Comparison of ENCODE assay signal across 12 cellular contexts in genomic region chr14:29814153-29815057, GRCh38.
A peak's percentile ranks its signal among the peaks of the same experiment; 100 is the strongest.
DNase-seq lines count a peak whose midpoint lies in the region; ATAC-seq and TF ChIP-seq lines count a peak whose summit lies in the region.
"Had no signal": no experiment of that assay in that cellular context is flagged by ENCODE, and none has a peak within 500 bp of the region (broad histone marks: within the 10 kb centered on the region; RNA-seq: fewer than 3 reads in every experiment).

No MANE protein-coding gene starts in this region.

- H3K4me3 Mint-ChIP-seq in activated CD4-positive, alpha-beta T cell treated with anti-CD3 and anti-CD28 coated beads for 36 hours = no peak overlapping the region
- H3K4me3 Mint-ChIP-seq: activated naive CD4-positive, alpha-beta T cell treated with anti-CD3 and anti-CD28 coated beads, Interleukin-2, amount 50 U/mL, for 24 hours had no signal

- peaks cover 2% of the 10 kb centered on the region for H3K9me3 Mint-ChIP-seq in activated CD4-positive, alpha-beta T cell treated with anti-CD3 and anti-CD28 coated beads for 36 hours (ENCODE audit: low read depth)
- H3K9me3 Mint-ChIP-seq: activated naive CD4-positive, alpha-beta T cell treated with anti-CD3 and anti-CD28 coated beads, Interleukin-2, amount 50 U/mL, for 24 hours had no signal

- H3K36me3 ChIP-seq in BE2C (no peaks in the 10 kb centered on the region), brain microvascular endothelial cell (replicated peaks) (no peaks in the 10 kb centered on the region)

- H3K4me1 Mint-ChIP-seq in activated CD4-positive, alpha-beta T cell treated with anti-CD3 and anti-CD28 coated beads for 36 hours = no peaks in the 10 kb centered on the region
- H3K4me1 Mint-ChIP-seq: activated naive CD4-positive, alpha-beta T cell treated with anti-CD3 and anti-CD28 coated beads, Interleukin-2, amount 50 U/mL, for 24 hours had no signal

- CTCF ChIA-PET in activated CD4-positive, alpha-beta T cell treated with anti-CD3 and anti-CD28 coated beads for 36 hours (lab: Charles Lee) = no interaction called here

- in situ Hi-C loops in GM13977 (cut with MboI; ENCODE audit: low pct_unique_long_range_greater_than_20kb, low sequenced_read_pairs, unreplicated experiment) (no loop called here), brain microvascular endothelial cell (cut with HindIII; ENCODE audit: low pct_ligation_motif_present, low sequenced_read_pairs) (no loop called here)

- ATAC-seq in activated CD4-positive, alpha-beta T cell treated with anti-CD3 and anti-CD28 coated beads for 36 hours = no peak

- no peaks in the 10 kb centered on the region for H3K27me3 Mint-ChIP-seq in activated CD4-positive, alpha-beta T cell treated with anti-CD3 and anti-CD28 coated beads for 36 hours
- H3K27me3 Mint-ChIP-seq: activated naive CD4-positive, alpha-beta T cell treated with anti-CD3 and anti-CD28 coated beads, Interleukin-2, amount 50 U/mL, for 24 hours had no signal

- TF ChIP-seq CTCF in C4-2B (conservative IDR thresholded peaks at IDR 0.05) (no peak), choroid plexus epithelial cell (conservative IDR thresholded peaks at IDR 0.05; ENCODE audit: low read depth, low read length) (no peak), GM13977 (IDR thresholded peaks at IDR 0.05; ENCODE audit: extremely low read depth, insufficient read depth, missing control alignments) (no peak), BE2C (IDR thresholded peaks at IDR 0.05; ENCODE audit: low read depth, low read length) (no peak), brain microvascular endothelial cell (IDR thresholded peaks at IDR 0.05; ENCODE audit: low read depth, low read length, missing control alignments) (no peak)

- H3K9me3 ChIP-seq in BE2C = no peaks in the 10 kb centered on the region

- DNase-seq in NCI-H2171 (lab: John Stamatoyannopoulos, UW) = peak; percentile 6
- DNase-seq in choroid plexus epithelial cell (ENCODE audit: low read depth) = peak; percentile 28
- peak; percentile 40 for DNase-seq in mucosa of gallbladder (ENCODE audit: low spot score)
- no peak for DNase-seq in GM13977 (ENCODE audit: low spot score)
- no peak for DNase-seq in BE2C
- DNase-seq in brain microvascular endothelial cell = no peak
- DNase-seq in activated CD4-positive, alpha-beta T cell treated with anti-CD3 and anti-CD28 coated beads for 36 hours = no peak
- DNase-seq: activated CD8-positive, alpha-beta memory T cell treated with anti-CD3 and anti-CD28 coated beads for 24 hours; trophoblast cell had no signal

- H3K27ac Mint-ChIP-seq in activated CD4-positive, alpha-beta T cell treated with anti-CD3 and anti-CD28 coated beads for 36 hours = no peak overlapping the region
- H3K27ac Mint-ChIP-seq: activated naive CD4-positive, alpha-beta T cell treated with anti-CD3 and anti-CD28 coated beads, Interleukin-2, amount 50 U/mL, for 24 hours had no signal

- H3K4me3 ChIP-seq in choroid plexus epithelial cell (ENCODE audit: low read depth, low read length) (no peak overlapping the region), BE2C (ENCODE audit: low read depth, low read length) (no peak overlapping the region), brain microvascular endothelial cell (ENCODE audit: low read depth, low read length) (no peak overlapping the region)
- H3K4me3 ChIP-seq: hepatocyte had no signal

- H3K27me3 ChIP-seq in BE2C (no peaks in the 10 kb centered on the region), brain microvascular endothelial cell (replicated peaks) (no peaks in the 10 kb centered on the region)
- H3K27me3 ChIP-seq: hepatocyte had no signal

- no peaks in the 10 kb centered on the region for H3K36me3 Mint-ChIP-seq in activated CD4-positive, alpha-beta T cell treated with anti-CD3 and anti-CD28 coated beads for 36 hours (ENCODE audit: low read depth)
- H3K36me3 Mint-ChIP-seq: activated naive CD4-positive, alpha-beta T cell treated with anti-CD3 and anti-CD28 coated beads, Interleukin-2, amount 50 U/mL, for 24 hours had no signal

- no peaks in the 10 kb centered on the region for H3K4me1 ChIP-seq in BE2C

- intact Hi-C loops in activated CD4-positive, alpha-beta T cell treated with anti-CD3 and anti-CD28 coated beads for 36 hours (cut with DNase I, micrococcal nuclease) = no loop called here

- H3K27ac ChIP-seq in C4-2B (peak overlapping the region; percentile 65), brain microvascular endothelial cell (no peak overlapping the region)
- H3K27ac ChIP-seq: hepatocyte had no signal

- POLR2A ChIA-PET in activated CD4-positive, alpha-beta T cell treated with anti-CD3 and anti-CD28 coated beads for 36 hours (lab: Charles Lee) = no interaction called here

Comparison
In these comparisons a context has a peak if more than half of its experiments do, and no peak if none do; other contexts are left out.
1. DNase-seq: peak in NCI-H2171 (single experiment), choroid plexus epithelial cell (single experiment) and mucosa of gallbladder (single experiment); none in GM13977 (single experiment), BE2C (single experiment), brain microvascular endothelial cell (single experiment) and activated CD4-positive, alpha-beta T cell treated with anti-CD3 and anti-CD28 coated beads for 36 hours (single experiment).